Comparison of ENCODE assay signal across 18 cellular contexts in genomic region chr19:4406626-4407025, GRCh38.
"Had no signal": no experiment of that assay in that cellular context is flagged by ENCODE, and none has a peak within 500 bp of the region (broad histone marks: within the 10 kb centered on the region; RNA-seq: fewer than 3 reads in every experiment).

No MANE protein-coding gene starts in this region.

- DNase-seq: activated CD4-positive, CD25-positive, alpha-beta regulatory T cell; activated CD8-positive, alpha-beta memory T cell treated with anti-CD3 and anti-CD28 coated beads, Interleukin-2, amount 50 U/mL, for 4 hours; activated CD8-positive, alpha-beta T cell treated with anti-CD3 and anti-CD28 coated beads for 36 hours; activated gamma-delta T cell treated with Interleukin-2 at 50 U/mL for 16 hours; activated naive CD4-positive, alpha-beta T cell treated with anti-CD3 and anti-CD28 coated beads, Interleukin-2, amount 10 ng/mL, durations not matched to agents 7 days and 5 days; activated naive CD8-positive, alpha-beta T cell treated with anti-CD3 and anti-CD28 coated beads for 36 hours; activated T-cell treated with anti-CD3 and anti-CD28 coated beads, Interleukin-2, amount 50 U/mL, for 72 hours; anterior cingulate cortex; cerebellar nuclear complex; MG63; NCI-H1105 treated with DMSO at 0.1 percent for 48 hours; NCI-H1436 treated with DMSO at 0.1 percent for 48 hours; NCI-H187; NCI-H2081; NCI-H446; NCI-H524; PC-3; SHP77 treated with DMSO at 0.1 percent for 48 hours had no signal

- H3K4me3 ChIP-seq: MG63 had no signal

- H3K9me3 ChIP-seq: MG63 had no signal

- H3K27me3 ChIP-seq: MG63 had no signal
